ENCODE assay signal across 1 cellular context in the genomic region with DNA sequence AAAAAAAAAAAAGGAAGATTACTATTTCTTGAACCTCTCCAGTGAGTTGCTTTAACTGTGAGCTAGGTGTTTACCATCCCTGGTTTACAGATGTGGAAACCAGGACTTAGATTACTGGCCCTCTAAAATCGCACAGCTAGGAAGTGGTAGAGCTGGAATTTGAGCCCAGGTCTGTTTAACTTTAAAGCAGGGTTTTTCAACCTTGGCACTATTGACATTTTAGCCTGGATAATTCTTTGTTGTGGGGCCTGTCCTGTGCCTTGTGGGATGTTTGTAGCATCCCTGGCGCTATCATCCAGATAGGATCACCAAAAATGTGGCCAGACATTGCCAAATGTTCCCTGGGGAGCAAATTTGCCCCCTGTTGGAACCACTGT.
TF ChIP-seq lines count a peak whose summit lies in the region.

No MANE protein-coding gene starts in this region.

TF ChIP-seq in HepG2, 621 proteins besides CTCF, POLR2A, EP300 and RAD21 (continued from another document):
- TF ChIP-seq AHDC1 (CRISPR knock-in tag; IDR thresholded peaks at IDR 0.05; ENCODE audit: borderline replicate concordance) (peak; percentile 56; the same call in 1 of the 2 replicates), E2F5 (CRISPR knock-in tag; conservative IDR thresholded peaks at IDR 0.05) (no peak), GATAD2A (CRISPR knock-in tag; IDR thresholded peaks at IDR 0.05) (no peak), ZNF720 (CRISPR knock-in tag; IDR thresholded peaks at IDR 0.05) (no peak), ZNF839 (CRISPR knock-in tag; IDR thresholded peaks at IDR 0.05; ENCODE audit: borderline replicate concordance) (no peak), PRPF4 (IDR thresholded peaks at IDR 0.05; ENCODE audit: low read depth, low read length, poor library complexity, severe bottlenecking) (no peak), KDM2A (CRISPR knock-in tag; IDR thresholded peaks at IDR 0.05; ENCODE audit: borderline replicate concordance, low read depth) (no peak), SMAD3 (CRISPR knock-in tag; IDR thresholded peaks at IDR 0.05) (0 out of 2 replicates have a peak, but pooled peaks have one; percentile 47), MLLT10 (CRISPR knock-in tag; IDR thresholded peaks at IDR 0.05) (no peak), ARID5B (CRISPR knock-in tag; IDR thresholded peaks at IDR 0.05) (peak; percentile 1; the same call in 1 of the 2 replicates), DNMT3B (CRISPR knock-in tag; conservative IDR thresholded peaks at IDR 0.05) (no peak), ZFP36L2 (CRISPR knock-in tag; IDR thresholded peaks at IDR 0.05) (no peak; the same call in 1 of the 2 replicates), GLMP (CRISPR knock-in tag; IDR thresholded peaks at IDR 0.05; ENCODE audit: borderline replicate concordance) (no peak)
- TF ChIP-seq, protein P1, sequence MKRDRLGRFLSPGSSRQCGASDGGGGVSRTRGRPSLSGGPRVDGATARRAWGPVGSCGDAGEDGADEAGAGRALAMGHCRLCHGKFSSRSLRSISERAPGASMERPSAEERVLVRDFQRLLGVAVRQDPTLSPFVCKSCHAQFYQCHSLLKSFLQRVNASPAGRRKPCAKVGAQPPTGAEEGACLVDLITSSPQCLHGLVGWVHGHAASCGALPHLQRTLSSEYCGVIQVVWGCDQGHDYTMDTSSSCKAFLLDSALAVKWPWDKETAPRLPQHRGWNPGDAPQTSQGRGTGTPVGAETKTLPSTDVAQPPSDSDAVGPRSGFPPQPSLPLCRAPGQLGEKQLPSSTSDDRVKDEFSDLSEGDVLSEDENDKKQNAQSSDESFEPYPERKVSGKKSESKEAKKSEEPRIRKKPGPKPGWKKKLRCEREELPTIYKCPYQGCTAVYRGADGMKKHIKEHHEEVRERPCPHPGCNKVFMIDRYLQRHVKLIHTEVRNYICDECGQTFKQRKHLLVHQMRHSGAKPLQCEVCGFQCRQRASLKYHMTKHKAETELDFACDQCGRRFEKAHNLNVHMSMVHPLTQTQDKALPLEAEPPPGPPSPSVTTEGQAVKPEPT (CRISPR knock-in tag; IDR thresholded peaks at IDR 0.05; ENCODE audit: low read depth): no peak
- TF ChIP-seq, protein P2, sequence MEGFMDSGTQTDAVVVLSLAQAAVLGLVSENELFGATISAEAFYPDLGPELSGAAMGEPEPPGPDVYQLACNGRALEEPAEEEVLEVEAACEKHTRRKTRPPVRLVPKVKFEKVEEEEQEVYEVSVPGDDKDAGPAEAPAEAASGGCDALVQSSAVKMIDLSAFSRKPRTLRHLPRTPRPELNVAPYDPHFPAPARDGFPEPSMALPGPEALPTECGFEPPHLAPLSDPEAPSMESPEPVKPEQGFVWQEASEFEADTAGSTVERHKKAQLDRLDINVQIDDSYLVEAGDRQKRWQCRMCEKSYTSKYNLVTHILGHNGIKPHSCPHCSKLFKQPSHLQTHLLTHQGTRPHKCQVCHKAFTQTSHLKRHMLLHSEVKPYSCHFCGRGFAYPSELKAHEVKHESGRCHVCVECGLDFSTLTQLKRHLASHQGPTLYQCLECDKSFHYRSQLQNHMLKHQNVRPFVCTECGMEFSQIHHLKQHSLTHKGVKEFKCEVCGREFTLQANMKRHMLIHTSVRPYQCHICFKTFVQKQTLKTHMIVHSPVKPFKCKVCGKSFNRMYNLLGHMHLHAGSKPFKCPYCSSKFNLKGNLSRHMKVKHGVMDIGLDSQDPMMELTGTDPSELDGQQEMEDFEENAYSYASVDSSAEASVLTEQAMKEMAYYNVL (CRISPR knock-in tag; IDR thresholded peaks at IDR 0.05; ENCODE audit: borderline replicate concordance): no peak
TF ChIP-seq in HepG2: peak in this region for 63.
